ENCODE assay signal across 13 cellular contexts in genomic region chr16:57470683-57471082, GRCh38. TPM values are rescaled to one million over a fixed set of nuclear protein-coding genes. Genes with fewer than 3 reads are reported as not detected.
DNase-seq lines count a peak whose midpoint lies in the region; ATAC-seq and TF ChIP-seq lines count a peak whose summit lies in the region.
"Had no signal": no experiment of that assay in that cellular context is flagged by ENCODE, and none has a peak within 500 bp of the region (broad histone marks: within the 10 kb centered on the region; RNA-seq: fewer than 3 reads in every experiment).

No MANE protein-coding gene starts in this region.

- ATAC-seq in body of pancreas = peak; percentile 56
- no peak for ATAC-seq in GM18517 (IDR thresholded peaks at IDR 0.05; ENCODE audit: unreplicated experiment)
- ATAC-seq: T-cell had no signal

- peaks cover 61% of the 10 kb centered on the region for H3K36me3 Mint-ChIP-seq in nephron (ENCODE audit: low read depth)

- H3K4me3 ChIP-seq in body of pancreas (no peak overlapping the region), left ventricle myocardium inferior (no peak overlapping the region)
- H3K4me3 ChIP-seq: thoracic aorta had no signal

- H3K4me1 Mint-ChIP-seq in nephron = peaks cover 7% of the 10 kb centered on the region

- H3K9me3 ChIP-seq in body of pancreas (no peaks in the 10 kb centered on the region), left ventricle myocardium inferior (replicated peaks) (no peaks in the 10 kb centered on the region)
- H3K9me3 ChIP-seq: thoracic aorta had no signal

- no peak for TF ChIP-seq CTCF in body of pancreas (IDR thresholded peaks at IDR 0.05)
- TF ChIP-seq CTCF in left ventricle myocardium inferior (IDR thresholded peaks at IDR 0.05; ENCODE audit: borderline replicate concordance) = no peak
- TF ChIP-seq CTCF in nephron (IDR thresholded peaks at IDR 0.05; ENCODE audit: unreplicated experiment in 3 of 3) = no peak

- TF ChIP-seq POLR2A in body of pancreas (IDR thresholded peaks at IDR 0.05) = no peak

- DNase-seq in Ammon's horn (ENCODE audit: low spot score) (peak; percentile 60), body of pancreas (peak; percentile 70 to 78 (median 77)), left ventricle myocardium inferior (peak; percentile 72), NCI-H446 treated with DMSO at 0.1 percent for 48 hours (lab: John Stamatoyannopoulos, UW) (no peak), DMS53 (lab: John Stamatoyannopoulos, UW) (no peak), Kasumi-1 (lab: John Stamatoyannopoulos, UW) (no peak)
- DNase-seq: activated CD4-positive, CD25-positive, alpha-beta regulatory T cell treated with anti-CD3 and anti-CD28 coated beads, Interleukin-2, amount 50 U/mL, for 72 hours; activated T-cell treated with anti-CD3 and anti-CD28 coated beads for 4 hours; NCI-H1105; T-cell had no signal

- no peaks in the 10 kb centered on the region for H3K27me3 Mint-ChIP-seq in nephron (ENCODE audit: low read depth)
- H3K27me3 Mint-ChIP-seq: T-cell had no signal

- H3K4me1 ChIP-seq in body of pancreas = peaks cover 30% of the 10 kb centered on the region
- H3K4me1 ChIP-seq in left ventricle myocardium inferior = peaks cover 31% of the 10 kb centered on the region

- no peaks in the 10 kb centered on the region for H3K27me3 ChIP-seq in body of pancreas
- H3K27me3 ChIP-seq in left ventricle myocardium inferior (ENCODE audit: low read depth) = no peaks in the 10 kb centered on the region

- no peak overlapping the region for H3K4me3 Mint-ChIP-seq in nephron
- H3K4me3 Mint-ChIP-seq: T-cell had no signal

- peak overlapping the region; percentile 86 to 90 (median 88) for H3K27ac Mint-ChIP-seq in nephron
- H3K27ac Mint-ChIP-seq: T-cell had no signal

- H3K9me3 Mint-ChIP-seq in nephron = no peaks in the 10 kb centered on the region
- H3K9me3 Mint-ChIP-seq: T-cell had no signal

- intact Hi-C loops in body of pancreas (cut with DNase I) = no loop called here
- intact Hi-C loops in left ventricle myocardium inferior (cut with micrococcal nuclease) = no loop called here

- H3K36me3 ChIP-seq in body of pancreas (replicated peaks in 1 of 2; ENCODE audit: insufficient read depth in 1 of 2, low read depth in 2 of 2) (peaks cover 6 to 19% of the 10 kb centered on the region in 2 donors), left ventricle myocardium inferior (peaks cover 89% of the 10 kb centered on the region)

- H3K27ac ChIP-seq in body of pancreas (peak overlapping the region; percentile 9 to 68 (median 31)), left ventricle myocardium inferior (replicated peaks) (peak overlapping the region; percentile 54)

- WGBS in body of pancreas, 2 donors = 13 to 31% methylated on average over 4 to 5 of the region's 5 CpGs

RNA-seq across cellular contexts. Expression of gene POLR2C, which starts 8.2 kb away (rescaled TPM):
- total RNA-seq in body of pancreas (10 to 100 TPM; 34.9 to 77.3 TPM), left ventricle myocardium inferior (47.6 TPM)

RNA-seq across cellular contexts. Expression of gene DOK4, which starts 15.6 kb away (rescaled TPM):
- total RNA-seq in body of pancreas = 10 to 100 TPM; 33.0 to 36.1 TPM
- 10.0 TPM for total RNA-seq in left ventricle myocardium inferior

RNA-seq across cellular contexts. Expression of gene COQ9, which starts 23.4 kb away (rescaled TPM):
- total RNA-seq in body of pancreas = 10 to 100 TPM; 38.7 to 56.0 TPM
- total RNA-seq in left ventricle myocardium inferior = 234 TPM

RNA-seq across cellular contexts. Expression of gene CIAPIN1, which starts 23.5 kb away (rescaled TPM):
- total RNA-seq in body of pancreas (10 to 100 TPM; 13.5 to 19.4 TPM), left ventricle myocardium inferior (43.2 TPM)

Comparison
In these comparisons a context has a peak if more than half of its experiments do, and no peak if none do; other contexts are left out.
1. DNase-seq: peak in Ammon's horn (single experiment), body of pancreas (4 of 4) and left ventricle myocardium inferior (single experiment); none in NCI-H446 treated with DMSO at 0.1 percent for 48 hours (single experiment), DMS53 (single experiment) and Kasumi-1 (0 of 2).